8 cellular contexts compared by ENCODE assay signal in the genomic region with DNA sequence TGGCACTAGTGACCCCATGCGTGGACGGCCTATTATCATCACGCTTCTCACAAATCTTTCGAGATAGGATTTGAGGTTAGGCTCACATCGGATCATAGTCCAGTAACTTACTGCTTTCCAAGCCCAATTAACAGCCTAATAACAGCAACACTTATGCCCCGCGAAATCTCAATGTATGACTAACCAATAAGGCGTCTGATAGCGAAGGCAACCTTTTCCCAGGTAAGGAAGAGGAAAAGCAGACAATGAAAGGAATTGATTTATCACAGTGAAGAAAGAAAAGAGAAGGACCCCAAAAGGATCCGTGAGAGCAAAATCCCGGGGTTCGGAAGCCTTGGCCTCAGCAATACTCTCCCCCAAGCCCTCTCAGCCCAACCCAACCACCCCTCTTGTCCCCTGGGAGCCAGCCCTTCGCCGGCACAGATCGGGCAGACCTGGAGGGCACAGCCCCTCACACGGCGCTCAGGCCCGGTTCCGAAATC. TPM values are rescaled to one million over a fixed set of nuclear protein-coding genes. Genes with fewer than 3 reads are reported as not detected.
DNase-seq lines count a peak whose midpoint lies in the region; ATAC-seq, FAIRE-seq and TF ChIP-seq lines count a peak whose summit lies in the region.

No MANE protein-coding gene starts in this region.

- POLR2A ChIA-PET in activated CD4-positive, alpha-beta memory T cell treated with anti-CD3 and anti-CD28 coated beads, Interleukin-2, amount 10 ng/mL, durations not matched to agents 7 days and 5 days (lab: Charles Lee), result interaction anchor here (1.3 to 1.9 kb wide), 6 partner anchors 8 to 1135 kb away, joined by 3 to 8 read pairs (median 4); partner anchors contain the start of gene DBF4B

- peaks cover 29% of the 10 kb centered on the region for H3K4me1 Mint-ChIP-seq in activated CD4-positive, alpha-beta memory T cell treated with anti-CD3 and anti-CD28 coated beads, Interleukin-2, amount 10 ng/mL, durations not matched to agents 7 days and 5 days
- H3K4me1 Mint-ChIP-seq in glutamatergic neuron (ENCODE audit: low read depth, unreplicated experiment), result peaks cover 5% of the 10 kb centered on the region

- peak overlapping the region; percentile 98 for H3K4me3 Mint-ChIP-seq in activated CD4-positive, alpha-beta memory T cell treated with anti-CD3 and anti-CD28 coated beads, Interleukin-2, amount 10 ng/mL, durations not matched to agents 7 days and 5 days
- peak overlapping the region; percentile 98 for H3K4me3 Mint-ChIP-seq in glutamatergic neuron (ENCODE audit: unreplicated experiment)

- ATAC-seq in GM18868 (IDR thresholded peaks at IDR 0.05; ENCODE audit: unreplicated experiment) (peak; percentile 18), HG03442 (IDR thresholded peaks at IDR 0.05; ENCODE audit: unreplicated experiment) (peak; percentile 24), pancreas (peak; percentile 23 to 56 (median 44))

- TF ChIP-seq CTCF in glutamatergic neuron (IDR thresholded peaks at IDR 0.05; ENCODE audit: partially characterized antibody, unreplicated experiment) (no peak), pancreas (IDR thresholded peaks at IDR 0.05) (no peak)

- H3K4me3 ChIP-seq in ACC112 (ENCODE audit: low read depth, low read length) (peak overlapping the region; percentile 96), pancreas (peak overlapping the region; percentile 69 to 88 (median 83))

- H2AFZ ChIP-seq in ACC112 (ENCODE audit: low read length, unreplicated experiment), result peak overlapping the region; percentile 68

- H3K27me3 ChIP-seq in ACC112 (ENCODE audit: insufficient read depth, low read length) (no peaks in the 10 kb centered on the region), pancreas (no peaks in the 10 kb centered on the region)

- CTCF ChIA-PET in activated CD4-positive, alpha-beta memory T cell treated with anti-CD3 and anti-CD28 coated beads, Interleukin-2, amount 10 ng/mL, durations not matched to agents 7 days and 5 days (lab: Charles Lee), result interaction anchor here (0.7 to 1.2 kb wide), 2 partner anchors 20 to 548 kb away, joined by 5 to 6 read pairs; no protein-coding TSS in a partner anchor

- intact Hi-C loops in pancreas (cut with DNase I), result no loop called here

- peaks cover 54% of the 10 kb centered on the region for H3K79me2 ChIP-seq in ACC112 (ENCODE audit: control insufficient read depth, insufficient read depth, low read length, unreplicated experiment)

- H3K27me3 Mint-ChIP-seq in activated CD4-positive, alpha-beta memory T cell treated with anti-CD3 and anti-CD28 coated beads, Interleukin-2, amount 10 ng/mL, durations not matched to agents 7 days and 5 days, result peaks cover 2% of the 10 kb centered on the region
- H3K27me3 Mint-ChIP-seq in glutamatergic neuron (ENCODE audit: unreplicated experiment), result peaks cover 7% of the 10 kb centered on the region

- H3K9me3 ChIP-seq in pancreas, result no peaks in the 10 kb centered on the region

- DNase-seq in activated CD4-positive, alpha-beta memory T cell treated with anti-CD3 and anti-CD28 coated beads, Interleukin-2, amount 10 ng/mL, durations not matched to agents 7 days and 5 days, result no peak
- DNase-seq in glutamatergic neuron, result peak; percentile 69
- DNase-seq in pancreas, result peak in 3 of 6 donors; percentile 44 to 80 (median 70)
- no peak for DNase-seq in SK-N-DZ (ENCODE audit: low spot score)
- DNase-seq in HPDE6-E6E7 (ENCODE audit: extremely low spot score), result no peak

- peaks cover 14% of the 10 kb centered on the region for H3K36me3 Mint-ChIP-seq in activated CD4-positive, alpha-beta memory T cell treated with anti-CD3 and anti-CD28 coated beads, Interleukin-2, amount 10 ng/mL, durations not matched to agents 7 days and 5 days (ENCODE audit: low read depth)
- no peaks in the 10 kb centered on the region for H3K36me3 Mint-ChIP-seq in glutamatergic neuron (ENCODE audit: unreplicated experiment)

- H3K4me1 ChIP-seq in ACC112 (ENCODE audit: control insufficient read depth, insufficient read depth, low read length, unreplicated experiment) (peaks cover 21% of the 10 kb centered on the region), pancreas (peaks cover 0 to 28% (median 27%) of the 10 kb centered on the region in 3 donors)

- H3K9me3 Mint-ChIP-seq in activated CD4-positive, alpha-beta memory T cell treated with anti-CD3 and anti-CD28 coated beads, Interleukin-2, amount 10 ng/mL, durations not matched to agents 7 days and 5 days, result no peaks in the 10 kb centered on the region
- H3K9me3 Mint-ChIP-seq in glutamatergic neuron (ENCODE audit: unreplicated experiment), result peaks cover 7% of the 10 kb centered on the region

- WGBS in pancreas, 2 donors, result 1% methylated on average over 19 of the region's 19 CpGs

- H3K27ac ChIP-seq in ACC112 (ENCODE audit: low read depth, low read length), result peak overlapping the region; percentile 82
- H3K27ac ChIP-seq in pancreas, result peak overlapping the region; percentile 66 to 90 (median 78)

- H3K36me3 ChIP-seq in ACC112 (ENCODE audit: insufficient read depth, low read length) (no peaks in the 10 kb centered on the region), pancreas (no peaks in the 10 kb centered on the region)

- FAIRE-seq in pancreas (lab: Jason Lieb, UNC), result no peak

- peak overlapping the region; percentile 92 for H3K27ac Mint-ChIP-seq in activated CD4-positive, alpha-beta memory T cell treated with anti-CD3 and anti-CD28 coated beads, Interleukin-2, amount 10 ng/mL, durations not matched to agents 7 days and 5 days
- H3K27ac Mint-ChIP-seq in glutamatergic neuron (ENCODE audit: unreplicated experiment), result peak overlapping the region; percentile 99

RNA-seq across cellular contexts. Expression of gene GPATCH8, which starts 0.6 kb away (rescaled TPM):
- 10 to 100 TPM; 38.7 to 43.0 TPM for total RNA-seq in activated CD4-positive, alpha-beta memory T cell treated with anti-CD3 and anti-CD28 coated beads, Interleukin-2, amount 10 ng/mL, durations not matched to agents 7 days and 5 days
- total RNA-seq in glutamatergic neuron (ENCODE audit: unreplicated experiment), result 62.6 TPM
- 10 to 100 TPM; 13.2 to 23.2 (median 14.5) TPM for total RNA-seq in pancreas
- polyA plus RNA-seq in pancreas, result 10 to 100 TPM in 1 of 2 donors, 1 to 10 TPM in 1; 9.8 to 10.5 TPM
- polyA plus RNA-seq in SK-N-DZ (2014; cell fraction: cytosol; rRNA removed), result 16.3 and 23.3 TPM in 2 replicates
- polyA plus RNA-seq in SK-N-DZ (2014; cell fraction: nucleus; rRNA removed), result 13.2 and 32.5 TPM in 2 replicates

RNA-seq across cellular contexts. Expression of gene FZD2, which starts 54.6 kb away (rescaled TPM):
- under 1 TPM; 0.10 to 0.25 TPM for total RNA-seq in activated CD4-positive, alpha-beta memory T cell treated with anti-CD3 and anti-CD28 coated beads, Interleukin-2, amount 10 ng/mL, durations not matched to agents 7 days and 5 days
- total RNA-seq in glutamatergic neuron (ENCODE audit: unreplicated experiment) (1.3 TPM), pancreas (1 to 10 TPM in 3 of 6 donors, under 1 TPM in 3; 0.57 to 3.6 (median 1.3) TPM)
- under 1 TPM; 0.16 to 0.91 TPM for polyA plus RNA-seq in pancreas
- 19.7 and 19.9 TPM in 2 replicates for polyA plus RNA-seq in SK-N-DZ (2014; cell fraction: cytosol; rRNA removed)
- polyA plus RNA-seq in SK-N-DZ (2014; cell fraction: nucleus; rRNA removed), result 12.7 and 14.5 TPM in 2 replicates
